Comparison of ENCODE assay signal across 12 cellular contexts in the genomic region with DNA sequence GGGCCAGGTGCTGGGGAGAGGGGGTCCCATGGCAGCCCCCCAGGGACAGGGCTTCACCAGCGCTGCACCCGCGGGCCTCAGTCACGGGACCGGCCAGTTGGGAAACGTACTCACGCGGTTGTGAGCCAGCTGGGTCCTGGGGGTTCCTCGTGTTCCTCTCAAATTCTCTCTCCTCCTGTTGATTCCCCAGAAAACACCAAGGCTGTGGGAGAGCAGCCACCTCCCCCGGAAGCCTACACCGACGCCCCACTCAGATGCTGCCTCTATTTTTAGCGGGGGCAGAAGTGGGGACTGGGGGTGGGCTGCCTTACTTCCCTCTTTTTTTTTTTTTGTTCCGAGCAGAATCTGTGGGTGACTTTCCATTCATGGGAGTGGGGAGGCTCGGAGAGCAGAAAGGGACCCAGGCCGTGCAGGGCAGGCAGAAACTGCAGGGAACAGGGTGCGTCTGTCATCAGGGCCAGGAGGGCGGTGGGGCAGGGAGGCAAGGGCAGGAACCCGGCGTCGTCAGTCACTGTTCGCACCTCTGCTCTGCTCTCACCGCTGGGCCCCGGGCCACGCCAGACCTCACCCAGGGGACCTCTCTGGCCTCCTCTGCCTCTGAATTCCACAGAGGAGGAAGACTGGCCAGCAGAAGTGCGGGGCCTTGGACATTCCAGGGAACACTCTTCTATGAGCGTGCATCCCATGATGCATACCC.
DNase-seq lines count a peak whose midpoint lies in the region; ATAC-seq lines count a peak whose summit lies in the region.
"Had no signal": no experiment of that assay in that cellular context is flagged by ENCODE, and none has a peak within 500 bp of the region (broad histone marks: within the 10 kb centered on the region; RNA-seq: fewer than 3 reads in every experiment).

No MANE protein-coding gene starts in this region.

- H3K9me3 Mint-ChIP-seq in activated CD4-positive, alpha-beta T cell treated with anti-CD3 and anti-CD28 coated beads for 36 hours (ENCODE audit: low read depth) = no peaks in the 10 kb centered on the region
- no peaks in the 10 kb centered on the region for H3K9me3 Mint-ChIP-seq in effector memory CD8-positive, alpha-beta T cell

- peak overlapping the region; percentile 94 for H3K27ac Mint-ChIP-seq in activated CD4-positive, alpha-beta T cell treated with anti-CD3 and anti-CD28 coated beads for 36 hours
- peak overlapping the region; percentile 10 to 95 for H3K27ac Mint-ChIP-seq in effector memory CD8-positive, alpha-beta T cell

- peak overlapping the region; percentile 74 for H3K4me3 Mint-ChIP-seq in activated CD4-positive, alpha-beta T cell treated with anti-CD3 and anti-CD28 coated beads for 36 hours
- H3K4me3 Mint-ChIP-seq in effector memory CD8-positive, alpha-beta T cell = peak overlapping the region; percentile 59 to 87

- CTCF ChIA-PET in activated CD4-positive, alpha-beta T cell treated with anti-CD3 and anti-CD28 coated beads for 36 hours (lab: Charles Lee) = interaction anchor here (0.6 kb wide), 1 partner anchor 53 kb away, joined by 4 read pairs; no protein-coding TSS in a partner anchor

- no peak for ATAC-seq in activated CD4-positive, alpha-beta T cell treated with anti-CD3 and anti-CD28 coated beads for 36 hours
- no peak for ATAC-seq in effector memory CD8-positive, alpha-beta T cell (replicated peaks)
- ATAC-seq in HG03045 (IDR thresholded peaks at IDR 0.05; ENCODE audit: unreplicated experiment) = no peak
- ATAC-seq: SK-N-SH treated with all-trans-retinoic acid at 6 μM for 48 hours had no signal

- in situ Hi-C loops in KBM-7 (cut with MboI; ENCODE audit: low pct_unique_long_range_greater_than_20kb, low sequenced_read_pairs) = no loop called here

- intact Hi-C loops in activated CD4-positive, alpha-beta T cell treated with anti-CD3 and anti-CD28 coated beads for 36 hours (cut with DNase I, micrococcal nuclease) = loop anchor here in 1 of 2 experiments (5.0 kb wide), 1 partner anchor 47 kb away; no protein-coding TSS in a partner anchor

- H3K27me3 ChIP-seq in effector memory CD4-positive, alpha-beta T cell (replicated peaks; ENCODE audit: control insufficient read depth, insufficient read depth, low read length, poor library complexity, severe bottlenecking) = no peaks in the 10 kb centered on the region

- peaks cover 34% of the 10 kb centered on the region for H3K4me1 ChIP-seq in effector memory CD4-positive, alpha-beta T cell (ENCODE audit: control insufficient read depth, insufficient read depth, low read length, poor library complexity, severe bottlenecking)

- H3K4me3 ChIP-seq in effector memory CD4-positive, alpha-beta T cell (ENCODE audit: insufficient read depth, low read depth, low read length, poor library complexity, severe bottlenecking) = no peak overlapping the region

- peaks cover 13% of the 10 kb centered on the region for H3K36me3 ChIP-seq in effector memory CD4-positive, alpha-beta T cell (ENCODE audit: control insufficient read depth, insufficient read depth, low read length)

- peak; percentile 59 for DNase-seq in activated CD4-positive, alpha-beta T cell treated with anti-CD3 and anti-CD28 coated beads for 36 hours
- no peak for DNase-seq in activated CD4-positive, alpha-beta T cell treated with anti-CD3 and anti-CD28 coated beads for 1 hour
- DNase-seq in KBM-7 (peak; percentile 68), NAMALWA (ENCODE audit: low spot score) (no peak)
- no peak for DNase-seq in effector memory CD8-positive, alpha-beta T cell
- DNase-seq in stimulated activated CD8-positive, alpha-beta memory T cell treated with anti-CD3 and anti-CD28 coated beads, Interleukin-4, amount 100 ng/mL, for 24 hours (ENCODE audit: low read depth) = peak; percentile 24
- no peak for DNase-seq in effector memory CD4-positive, alpha-beta T cell
- DNase-seq: DND-41; NCI-H1417 treated with DMSO at 0.1 percent for 48 hours; stimulated activated naive CD4-positive, alpha-beta T cell had no signal

- no peak overlapping the region for H3K27ac ChIP-seq in effector memory CD4-positive, alpha-beta T cell (ENCODE audit: insufficient read depth, low read length, poor library complexity, severe bottlenecking)

- POLR2A ChIA-PET in activated CD4-positive, alpha-beta T cell treated with anti-CD3 and anti-CD28 coated beads for 36 hours (lab: Charles Lee) = interaction anchor here (0.5 to 0.7 kb wide), 3 partner anchors 62 to 154 kb away, joined by 3 to 4 read pairs (median 3); no protein-coding TSS in a partner anchor

- no peaks in the 10 kb centered on the region for H3K27me3 Mint-ChIP-seq in activated CD4-positive, alpha-beta T cell treated with anti-CD3 and anti-CD28 coated beads for 36 hours
- H3K27me3 Mint-ChIP-seq in effector memory CD8-positive, alpha-beta T cell = no peaks in the 10 kb centered on the region

- H3K36me3 Mint-ChIP-seq in activated CD4-positive, alpha-beta T cell treated with anti-CD3 and anti-CD28 coated beads for 36 hours (ENCODE audit: low read depth) = peaks cover 43% of the 10 kb centered on the region
- peaks cover 52% of the 10 kb centered on the region for H3K36me3 Mint-ChIP-seq in effector memory CD8-positive, alpha-beta T cell (ENCODE audit: insufficient read depth)

- no peaks in the 10 kb centered on the region for H3K9me3 ChIP-seq in effector memory CD4-positive, alpha-beta T cell (ENCODE audit: control insufficient read depth, low read length)

- H3K4me1 Mint-ChIP-seq in activated CD4-positive, alpha-beta T cell treated with anti-CD3 and anti-CD28 coated beads for 36 hours = peaks cover 86% of the 10 kb centered on the region
- H3K4me1 Mint-ChIP-seq in effector memory CD8-positive, alpha-beta T cell (ENCODE audit: low read depth in 2 of 2) = peaks cover 73 to 74% of the 10 kb centered on the region in 2 donors

Comparison
In these comparisons a context has a peak if more than half of its experiments do, and no peak if none do; other contexts are left out.
1. DNase-seq: peak in activated CD4-positive, alpha-beta T cell treated with anti-CD3 and anti-CD28 coated beads for 36 hours (single experiment), KBM-7 (single experiment) and stimulated activated CD8-positive, alpha-beta memory T cell treated with anti-CD3 and anti-CD28 coated beads, Interleukin-4, amount 100 ng/mL, for 24 hours (single experiment); none in activated CD4-positive, alpha-beta T cell treated with anti-CD3 and anti-CD28 coated beads for 1 hour (single experiment), effector memory CD8-positive, alpha-beta T cell (0 of 3), effector memory CD4-positive, alpha-beta T cell (0 of 3) and NAMALWA (single experiment).